20 cellular contexts compared by ENCODE assay signal in genomic region chr2:84963323-84963691, GRCh38. TPM values are rescaled to one million over a fixed set of nuclear protein-coding genes. Genes with fewer than 3 reads are reported as not detected.
DNase-seq lines count a peak whose midpoint lies in the region; ATAC-seq, FAIRE-seq and TF ChIP-seq lines count a peak whose summit lies in the region.
"Had no signal": no experiment of that assay in that cellular context is flagged by ENCODE, and none has a peak within 500 bp of the region (broad histone marks: within the 10 kb centered on the region; RNA-seq: fewer than 3 reads in every experiment).

No MANE protein-coding gene starts in this region.

- H3K27ac Mint-ChIP-seq in activated CD4-positive, alpha-beta T cell treated with anti-CD3 and anti-CD28 coated beads, Interleukin-2, amount 10 ng/mL, durations not matched to agents 24 days and 14 days, result peak overlapping the region; percentile 14
- H3K27ac Mint-ChIP-seq in Caco-2 (ENCODE audit: unreplicated experiment) (peak overlapping the region; percentile 67), astrocyte (ENCODE audit: unreplicated experiment) (no peak overlapping the region), natural killer cell (peak overlapping the region; percentile 7 to 37)
- H3K27ac Mint-ChIP-seq: nephron progenitor cell had no signal

- POLR2A ChIA-PET in Caco-2 (lab: Charles Lee), result interaction anchor here (0.6 kb wide), 1 partner anchor 56 kb away, joined by 5 read pairs; no protein-coding TSS in a partner anchor

- H3K9ac ChIP-seq in astrocyte (ENCODE audit: low read length), result no peak overlapping the region

- ATAC-seq in natural killer cell, result no peak

- TF ChIP-seq CTCF in Caco-2 (IDR thresholded peaks at IDR 0.05; ENCODE audit: insufficient read depth in 1 of 2, low read depth in 1 of 2, low read length in 1 of 2, severe bottlenecking in 1 of 2, unreplicated experiment in 1 of 2) (no peak), astrocyte (IDR thresholded peaks at IDR 0.05; ENCODE audit: insufficient read depth, low read depth, low read length) (no peak), natural killer cell (IDR thresholded peaks at IDR 0.05) (no peak)

- CTCF ChIA-PET in Caco-2 (lab: Charles Lee), result no interaction called here

- H2AFZ ChIP-seq in astrocyte (ENCODE audit: low read depth, low read length), result no peak overlapping the region

- H3K36me3 ChIP-seq in Caco-2 (ENCODE audit: control insufficient read depth, insufficient read depth, low read length) (no peaks in the 10 kb centered on the region; the same call in 1 of the 2 replicates), astrocyte (ENCODE audit: insufficient read depth, low read length) (peaks cover 3% of the 10 kb centered on the region)
- H3K36me3 ChIP-seq: brain microvascular endothelial cell, upper lobe of right lung had no signal

- peaks cover 42% of the 10 kb centered on the region for H3K4me1 ChIP-seq in Caco-2
- H3K4me1 ChIP-seq in astrocyte (ENCODE audit: insufficient read depth, low read length), result peaks cover 27% of the 10 kb centered on the region

- no peaks in the 10 kb centered on the region for H3K9me3 Mint-ChIP-seq in activated CD4-positive, alpha-beta T cell treated with anti-CD3 and anti-CD28 coated beads, Interleukin-2, amount 10 ng/mL, durations not matched to agents 24 days and 14 days
- H3K9me3 Mint-ChIP-seq in Caco-2 (ENCODE audit: unreplicated experiment) (no peaks in the 10 kb centered on the region), astrocyte (ENCODE audit: unreplicated experiment) (no peaks in the 10 kb centered on the region), natural killer cell (no peaks in the 10 kb centered on the region)
- H3K9me3 Mint-ChIP-seq: nephron progenitor cell had no signal

- BruUV-seq in Caco-2 (replicated peaks; lab: Mats Ljungman, UMichigan), result no TSS peak

- no peaks in the 10 kb centered on the region for H3K27me3 Mint-ChIP-seq in activated CD4-positive, alpha-beta T cell treated with anti-CD3 and anti-CD28 coated beads, Interleukin-2, amount 10 ng/mL, durations not matched to agents 24 days and 14 days
- H3K27me3 Mint-ChIP-seq in Caco-2 (ENCODE audit: insufficient read depth, unreplicated experiment) (no peaks in the 10 kb centered on the region), astrocyte (ENCODE audit: low read depth, unreplicated experiment) (no peaks in the 10 kb centered on the region), natural killer cell (ENCODE audit: low read depth in 2 of 2) (no peaks in the 10 kb centered on the region)

- no peak for FAIRE-seq in astrocyte (lab: Jason Lieb, UNC)
- FAIRE-seq: A204.1 had no signal

- H3K27me3 ChIP-seq in Caco-2 (replicated peaks; ENCODE audit: control insufficient read depth, insufficient read depth, low read length), result no peaks in the 10 kb centered on the region
- H3K27me3 ChIP-seq in astrocyte (ENCODE audit: insufficient read depth, low read length), result no peaks in the 10 kb centered on the region
- H3K27me3 ChIP-seq: brain microvascular endothelial cell, upper lobe of right lung had no signal

- peak overlapping the region; percentile 27 for H3K4me2 ChIP-seq in astrocyte (ENCODE audit: low read length)

- H3K4me1 Mint-ChIP-seq in activated CD4-positive, alpha-beta T cell treated with anti-CD3 and anti-CD28 coated beads, Interleukin-2, amount 10 ng/mL, durations not matched to agents 24 days and 14 days, result peaks cover 33% of the 10 kb centered on the region
- H3K4me1 Mint-ChIP-seq in Caco-2 (ENCODE audit: low read depth, unreplicated experiment) (peaks cover 25% of the 10 kb centered on the region), astrocyte (ENCODE audit: low read depth, unreplicated experiment) (peaks cover 27% of the 10 kb centered on the region), natural killer cell (peaks cover 42 to 50% of the 10 kb centered on the region in 2 donors)

- H3K9me3 ChIP-seq in Caco-2, result no peaks in the 10 kb centered on the region
- no peaks in the 10 kb centered on the region for H3K9me3 ChIP-seq in astrocyte (ENCODE audit: insufficient read depth, low read depth, low read length)
- H3K9me3 ChIP-seq: upper lobe of right lung had no signal

- peaks cover 13% of the 10 kb centered on the region for H4K20me1 ChIP-seq in astrocyte (ENCODE audit: insufficient read depth, low read length)

- no peak overlapping the region for H3K27ac ChIP-seq in astrocyte (ENCODE audit: low read depth, low read length)
- H3K27ac ChIP-seq: brain microvascular endothelial cell, epithelial cell of prostate, upper lobe of right lung had no signal

- intact Hi-C loops in activated CD4-positive, alpha-beta T cell treated with anti-CD3 and anti-CD28 coated beads, Interleukin-2, amount 10 ng/mL, durations not matched to agents 24 days and 14 days (cut with micrococcal nuclease), result no loop called here
- intact Hi-C loops in Caco-2 (cut with micrococcal nuclease; ENCODE audit: unreplicated experiment) (no loop called here), natural killer cell (cut with micrococcal nuclease) (no loop called here)

- H3K79me2 ChIP-seq in astrocyte (ENCODE audit: insufficient read depth, low read length), result peaks cover 40% of the 10 kb centered on the region

- no peak overlapping the region for H3K4me3 Mint-ChIP-seq in activated CD4-positive, alpha-beta T cell treated with anti-CD3 and anti-CD28 coated beads, Interleukin-2, amount 10 ng/mL, durations not matched to agents 24 days and 14 days
- H3K4me3 Mint-ChIP-seq in Caco-2 (ENCODE audit: unreplicated experiment) (no peak overlapping the region), astrocyte (ENCODE audit: unreplicated experiment) (no peak overlapping the region), natural killer cell (no peak overlapping the region)
- H3K4me3 Mint-ChIP-seq: nephron progenitor cell had no signal

- DNase-seq in activated CD4-positive, alpha-beta T cell treated with anti-CD3 and anti-CD28 coated beads, Interleukin-2, amount 10 ng/mL, durations not matched to agents 24 days and 14 days, result no peak
- no peak for DNase-seq in activated CD4-positive, alpha-beta T cell treated with anti-CD3 and anti-CD28 coated beads for 1 hour
- no peak for DNase-seq in Caco-2
- DNase-seq in astrocyte (ENCODE audit: low read depth), result no peak
- DNase-seq in natural killer cell, result no peak
- DNase-seq in RKO (ENCODE audit: low spot score), result no peak
- no peak for DNase-seq in SK-N-DZ (ENCODE audit: low spot score)
- no peak for DNase-seq in NCI-H524 (lab: John Stamatoyannopoulos, UW)
- DNase-seq: activated CD8-positive, alpha-beta memory T cell treated with anti-CD3 and anti-CD28 coated beads for 24 hours; activated gamma-delta T cell; COR-L47; NCI-H1417 treated with DMSO at 0.1 percent for 48 hours; nephron progenitor cell; stimulated activated CD4-positive, alpha-beta T cell treated with anti-CD3 and anti-CD28 coated beads, Interleukin-12 subunit alpha, Interleukin-12 subunit beta, amount 100 ng/mL, for 4 hours; stimulated activated naive CD4-positive, alpha-beta T cell treated with Interleukin-2 at 50 U/mL for 16 hours; upper lobe of right lung had no signal

- H3K36me3 Mint-ChIP-seq in activated CD4-positive, alpha-beta T cell treated with anti-CD3 and anti-CD28 coated beads, Interleukin-2, amount 10 ng/mL, durations not matched to agents 24 days and 14 days (ENCODE audit: low read depth), result peaks cover 60% of the 10 kb centered on the region
- H3K36me3 Mint-ChIP-seq in Caco-2 (ENCODE audit: insufficient read depth, unreplicated experiment) (peaks cover 41% of the 10 kb centered on the region), astrocyte (ENCODE audit: low read depth, unreplicated experiment) (peaks cover 15% of the 10 kb centered on the region), natural killer cell (no peaks in the 10 kb centered on the region)

- H3K4me3 ChIP-seq in Caco-2 (ENCODE audit: low read depth, low read length) (no peak overlapping the region), astrocyte (ENCODE audit: insufficient read depth, low read depth, low read length) (no peak overlapping the region)
- H3K4me3 ChIP-seq: lung, upper lobe of right lung had no signal

RNA-seq across cellular contexts. Expression of gene KCMF1, which starts 7.7 kb away (rescaled TPM):
- total RNA-seq in activated CD4-positive, alpha-beta T cell treated with anti-CD3 and anti-CD28 coated beads, Interleukin-2, amount 10 ng/mL, durations not matched to agents 24 days and 14 days, result 98.1 and 101 TPM in 2 replicates
- 81.5 and 83.4 TPM in 2 replicates for total RNA-seq in Caco-2 (2022)
- total RNA-seq in astrocyte, result 90.8 and 105 TPM in 2 replicates
- total RNA-seq in natural killer cell, result 10 to 100 TPM; 70.8 to 81.4 (median 77.1) TPM
- 17.1 and 32.1 TPM in 2 replicates for polyA plus RNA-seq in SK-N-DZ (2014; cell fraction: cytosol; rRNA removed)
- 26.3 and 28.1 TPM in 2 replicates for polyA plus RNA-seq in SK-N-DZ (2014; cell fraction: nucleus; rRNA removed)

RNA-seq across cellular contexts. Expression of gene TMSB10, which starts 57.9 kb away (rescaled TPM):
- 2,196 and 2,218 TPM in 2 replicates for total RNA-seq in activated CD4-positive, alpha-beta T cell treated with anti-CD3 and anti-CD28 coated beads, Interleukin-2, amount 10 ng/mL, durations not matched to agents 24 days and 14 days
- 1,258 and 1,458 TPM in 2 replicates for total RNA-seq in Caco-2 (2022)
- total RNA-seq in astrocyte, result 2,866 and 3,439 TPM in 2 replicates
- total RNA-seq in natural killer cell, result 1,000 to 10,000 TPM; 1,247 to 1,683 (median 1,557) TPM
- 5,716 and 6,225 TPM in 2 replicates for polyA plus RNA-seq in SK-N-DZ (2014; cell fraction: cytosol; rRNA removed)
- polyA plus RNA-seq in SK-N-DZ (2014; cell fraction: nucleus; rRNA removed), result 3,361 and 4,439 TPM in 2 replicates
